Comparison of ENCODE assay signal across 8 cellular contexts in the genomic region with DNA sequence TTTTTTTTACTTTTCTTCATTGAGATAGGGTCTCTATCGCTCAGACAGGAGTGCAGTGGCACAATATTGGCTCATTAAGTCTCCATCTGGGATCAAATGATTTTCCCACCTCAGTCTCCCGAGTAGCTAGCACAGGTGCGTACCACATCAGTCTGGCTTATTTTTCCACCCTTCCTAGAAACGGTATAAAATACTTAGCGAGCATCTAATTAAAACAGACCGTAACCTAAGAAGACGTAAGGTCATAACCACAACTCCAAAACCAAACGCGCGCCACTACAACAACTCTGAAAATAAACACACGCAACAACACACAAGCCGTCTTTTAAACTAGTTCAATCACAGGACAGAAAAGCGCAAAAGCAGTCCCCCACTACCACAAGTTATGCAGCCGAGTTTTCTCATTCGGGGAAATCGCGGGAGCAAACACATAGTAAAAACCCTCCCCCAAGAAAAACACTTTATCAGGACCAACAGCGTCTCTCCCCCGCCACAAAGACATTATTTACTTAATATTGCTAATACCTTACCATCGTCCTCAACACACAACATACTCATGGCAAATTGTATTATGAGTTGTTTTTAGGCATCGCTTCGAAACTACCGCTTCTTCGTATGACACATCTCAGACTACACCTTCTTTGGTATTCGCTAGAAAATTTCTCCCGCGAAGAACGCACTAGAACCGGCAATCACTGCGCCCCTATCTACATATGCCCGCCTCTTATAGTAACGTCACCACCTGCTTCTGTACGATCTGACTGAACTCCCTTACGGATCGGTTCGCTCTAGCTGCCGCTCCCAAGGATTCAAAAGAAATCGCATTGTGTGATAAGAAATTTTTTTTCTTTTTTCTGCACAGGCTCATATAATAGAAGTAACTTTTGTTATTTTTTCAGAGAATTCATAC. TPM values are rescaled to one million over a fixed set of nuclear protein-coding genes. Genes with fewer than 3 reads are reported as not detected.
DNase-seq lines count a peak whose midpoint lies in the region; ATAC-seq and TF ChIP-seq lines count a peak whose summit lies in the region.

No MANE protein-coding gene starts in this region.

- ATAC-seq in HG02642 (IDR thresholded peaks at IDR 0.05; ENCODE audit: poor library complexity, unreplicated experiment) = peak; percentile 71
- ATAC-seq in T-cell (replicated peaks in 1 of 4) = peak; percentile 79 to 95 (median 94)
- ATAC-seq in left ventricle myocardium superior = peak; percentile 97
- ATAC-seq in upper lobe of right lung = peak; percentile 94

- H3K4me3 ChIP-seq in upper lobe of right lung = peak overlapping the region; percentile 58

- H3K27ac Mint-ChIP-seq in T-cell = peak overlapping the region; percentile 96 to 100
- H3K27ac Mint-ChIP-seq in progenitor cell of endocrine pancreas = peak overlapping the region; percentile 100

- peak; percentile 97 for TF ChIP-seq POLR2A in GM10847 (IDR thresholded peaks at IDR 0.05; ENCODE audit: extremely low read depth, insufficient read length)

- CTCF ChIA-PET in T-cell (lab: Charles Lee) = interaction anchor here in 1 of 2 donors (0.9 to 1.2 kb wide), 2 partner anchors 27 to 52 kb away, joined by 3 read pairs; no protein-coding TSS in a partner anchor

- intact Hi-C loops in left ventricle myocardium superior (cut with micrococcal nuclease) (no loop called here), upper lobe of right lung (cut with DNase I) (no loop called here)

- no peaks in the 10 kb centered on the region for H3K36me3 ChIP-seq in upper lobe of right lung

- H3K27me3 ChIP-seq in upper lobe of right lung = no peaks in the 10 kb centered on the region

- TF ChIP-seq CTCF in progenitor cell of endocrine pancreas (IDR thresholded peaks at IDR 0.05; ENCODE audit: unreplicated experiment) = no peak
- TF ChIP-seq CTCF in upper lobe of right lung (IDR thresholded peaks at IDR 0.05) = no peak

- H3K4me1 Mint-ChIP-seq in T-cell (peaks cover 19 to 25% (median 20%) of the 10 kb centered on the region in 3 donors), progenitor cell of endocrine pancreas (ENCODE audit: low read depth) (peaks cover 10% of the 10 kb centered on the region)

- H3K4me3 Mint-ChIP-seq in T-cell (peak overlapping the region; percentile 78 to 87 (median 79)), progenitor cell of endocrine pancreas (ENCODE audit: low read depth) (peak overlapping the region; percentile 77)

- H3K9me3 ChIP-seq in upper lobe of right lung = no peaks in the 10 kb centered on the region

- peaks cover 4% of the 10 kb centered on the region for H3K4me1 ChIP-seq in upper lobe of right lung

- POLR2A ChIA-PET in T-cell (lab: Charles Lee) = interaction anchor here (0.6 to 3.2 kb wide), 4 partner anchors 28 to 1733 kb away, joined by 3 to 29 read pairs (median 5); partner anchors contain the start of gene USP32 (in 1 of the 2)

- H3K36me3 Mint-ChIP-seq in T-cell (no peaks in the 10 kb centered on the region), progenitor cell of endocrine pancreas (ENCODE audit: insufficient read depth) (no peaks in the 10 kb centered on the region)

- H3K27ac ChIP-seq in angular gyrus (ENCODE audit: low read depth, low read length) = peak overlapping the region; percentile 97
- peak overlapping the region; percentile 95 for H3K27ac ChIP-seq in upper lobe of right lung

- DNase-seq in NCI-H1436 (lab: John Stamatoyannopoulos, UW) (peak; percentile 98), T-cell (peak; percentile 45 to 89 (median 77)), left ventricle myocardium superior (peak; percentile 50), progenitor cell of endocrine pancreas (ENCODE audit: low spot score, unreplicated experiment) (peak; percentile 56), upper lobe of right lung (peak; percentile 69)

- H3K27me3 Mint-ChIP-seq in T-cell (no peaks in the 10 kb centered on the region), progenitor cell of endocrine pancreas (no peaks in the 10 kb centered on the region)

- H3K9me3 Mint-ChIP-seq in T-cell (no peaks in the 10 kb centered on the region), progenitor cell of endocrine pancreas (ENCODE audit: low read depth) (peaks cover 4% of the 10 kb centered on the region)

RNA-seq across cellular contexts. Expression of gene TEX14, which starts 32.8 kb away (rescaled TPM):
- total RNA-seq in T-cell (1 to 10 TPM in 1 of 5 donors, under 1 TPM in 4; 0.59 to 1.2 (median 0.73) TPM), left ventricle myocardium superior (0.15 TPM), progenitor cell of endocrine pancreas (0.11 and 0.22 TPM in 2 replicates), upper lobe of right lung (1.3 TPM)

RNA-seq across cellular contexts. Expression of gene RAD51C, which starts 33.3 kb away (rescaled TPM):
- total RNA-seq in T-cell = 10 to 100 TPM; 10.9 to 28.4 (median 18.1) TPM
- total RNA-seq in left ventricle myocardium superior = 39.4 TPM
- total RNA-seq in progenitor cell of endocrine pancreas = 32.7 and 33.3 TPM in 2 replicates
- total RNA-seq in upper lobe of right lung = 15.3 TPM

Comparison
In these comparisons a context has a peak if more than half of its experiments do, and no peak if none do; other contexts are left out.
1. Peak in every context shown above with its lines: DNase-seq, ATAC-seq, H3K4me3 ChIP-seq and H3K27ac ChIP-seq.